In the genomic region with DNA sequence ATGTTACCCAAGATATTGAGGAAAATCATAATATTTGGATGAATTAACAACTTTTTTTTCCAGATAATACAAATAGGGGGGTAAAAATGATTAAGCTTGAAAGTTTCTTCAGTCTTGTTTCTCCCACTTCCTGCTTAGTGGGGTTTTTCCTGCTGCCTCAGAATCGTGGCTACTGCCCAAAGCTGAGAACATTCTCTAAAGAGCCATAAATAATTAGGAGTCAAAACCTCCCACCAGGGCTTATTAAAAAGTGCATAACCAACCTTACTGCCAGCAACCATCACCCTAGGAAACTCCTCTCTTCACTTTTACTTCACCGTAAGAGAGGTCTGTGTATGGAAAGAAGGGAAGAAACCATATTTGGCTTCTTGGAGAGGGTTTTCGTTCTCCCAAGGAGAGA, we compare ENCODE assay signal across 13 cellular contexts. TPM values are rescaled to one million over a fixed set of nuclear protein-coding genes. Genes with fewer than 3 reads are reported as not detected.
A peak's percentile ranks its signal among the peaks of the same experiment; 100 is the strongest.
DNase-seq lines count a peak whose midpoint lies in the region; ATAC-seq and TF ChIP-seq lines count a peak whose summit lies in the region.
"Had no signal": no experiment of that assay in that cellular context is flagged by ENCODE, and none has a peak within 500 bp of the region (broad histone marks: within the 10 kb centered on the region; RNA-seq: fewer than 3 reads in every experiment).

No MANE protein-coding gene starts in this region.

- no peak for TF ChIP-seq CTCF in OCI-LY3 (IDR thresholded peaks at IDR 0.05; ENCODE audit: low read depth, low read length)
- no peak for TF ChIP-seq CTCF in esophagus muscularis mucosa (IDR thresholded peaks at IDR 0.05)
- no peak for TF ChIP-seq CTCF in neural progenitor cell (IDR thresholded peaks at IDR 0.05)
- TF ChIP-seq CTCF in mucosa of descending colon (IDR thresholded peaks at IDR 0.05) = no peak

- intact Hi-C loops in esophagus muscularis mucosa (cut with DNase I) (no loop called here), mucosa of descending colon (cut with DNase I, micrococcal nuclease) (no loop called here)
- intact Hi-C loops in naive thymus-derived CD4-positive, alpha-beta T cell (cut with micrococcal nuclease) = no loop called here

- peak overlapping the region; percentile 92 for H3K27ac ChIP-seq in ACC112 (ENCODE audit: low read depth, low read length)
- H3K27ac ChIP-seq in OCI-LY3 (ENCODE audit: low read length) = no peak overlapping the region
- peak overlapping the region; percentile 66 to 78 (median 75) for H3K27ac ChIP-seq in esophagus muscularis mucosa (replicated peaks in 1 of 4)
- H3K27ac ChIP-seq in neural progenitor cell = no peak overlapping the region
- H3K27ac ChIP-seq in naive thymus-derived CD4-positive, alpha-beta T cell (ENCODE audit: low read depth, low read length) = no peak overlapping the region

- WGBS in esophagus muscularis mucosa = 23% methylated on average over 3 of the region's 3 CpGs

- peaks cover 2% of the 10 kb centered on the region for H3K9me3 Mint-ChIP-seq in neural progenitor cell
- no peaks in the 10 kb centered on the region for H3K9me3 Mint-ChIP-seq in stimulated activated naive CD8-positive, alpha-beta T cell treated with anti-CD3 and anti-CD28 coated beads, Interleukin-15, amount 100 ng/mL, for 72 hours
- no peaks in the 10 kb centered on the region for H3K9me3 Mint-ChIP-seq in naive thymus-derived CD4-positive, alpha-beta T cell
- H3K9me3 Mint-ChIP-seq: activated CD4-positive, alpha-beta T cell treated with anti-CD3 and anti-CD28 coated beads, Interleukin-2, amount 10 ng/mL, durations not matched to agents 7 days and 5 days; natural killer cell; stimulated activated naive CD8-positive, alpha-beta T cell treated with anti-CD3 and anti-CD28 coated beads, Interleukin-15, Interleukin-2, amounts not matched to agents 100 ng/mL and 50 ng/mL, for 24 hours had no signal

- H3K36me3 Mint-ChIP-seq in neural progenitor cell = peaks cover 30% of the 10 kb centered on the region
- H3K36me3 Mint-ChIP-seq in naive thymus-derived CD4-positive, alpha-beta T cell = peaks cover 0 to 17% (median 0%) of the 10 kb centered on the region in 5 donors
- H3K36me3 Mint-ChIP-seq: natural killer cell had no signal

- no peak for TF ChIP-seq EP300 in esophagus muscularis mucosa (IDR thresholded peaks at IDR 0.05)

- H3K9ac ChIP-seq in OCI-LY3 (ENCODE audit: low read length) = no peak overlapping the region
- H3K9ac ChIP-seq in neural progenitor cell = no peak overlapping the region

- peaks cover 42% of the 10 kb centered on the region for H3K4me1 Mint-ChIP-seq in neural progenitor cell
- H3K4me1 Mint-ChIP-seq in stimulated activated naive CD8-positive, alpha-beta T cell treated with anti-CD3 and anti-CD28 coated beads, Interleukin-15, amount 100 ng/mL, for 72 hours = no peaks in the 10 kb centered on the region
- H3K4me1 Mint-ChIP-seq in naive thymus-derived CD4-positive, alpha-beta T cell = peaks cover 0 to 18% (median 2%) of the 10 kb centered on the region in 7 donors

- H3K4me3 Mint-ChIP-seq in neural progenitor cell = no peak overlapping the region
- no peak overlapping the region for H3K4me3 Mint-ChIP-seq in stimulated activated naive CD8-positive, alpha-beta T cell treated with anti-CD3 and anti-CD28 coated beads, Interleukin-15, amount 100 ng/mL, for 72 hours
- H3K4me3 Mint-ChIP-seq in naive thymus-derived CD4-positive, alpha-beta T cell = no peak overlapping the region
- H3K4me3 Mint-ChIP-seq: activated CD4-positive, alpha-beta T cell treated with anti-CD3 and anti-CD28 coated beads, Interleukin-2, amount 10 ng/mL, durations not matched to agents 7 days and 5 days; natural killer cell; stimulated activated naive CD8-positive, alpha-beta T cell treated with anti-CD3 and anti-CD28 coated beads, Interleukin-15, Interleukin-2, amounts not matched to agents 100 ng/mL and 50 ng/mL, for 24 hours had no signal

- H3K4me2 ChIP-seq in OCI-LY3 (ENCODE audit: low read length) (peak overlapping the region; percentile 1; the same call in 1 of the 2 replicates), neural progenitor cell (no peak overlapping the region)

- H3K9me3 ChIP-seq in OCI-LY3 (ENCODE audit: insufficient read depth, low read length) (no peaks in the 10 kb centered on the region), esophagus muscularis mucosa (no peaks in the 10 kb centered on the region), neural progenitor cell (ENCODE audit: low read depth) (no peaks in the 10 kb centered on the region), mucosa of descending colon (no peaks in the 10 kb centered on the region)
- no peaks in the 10 kb centered on the region for H3K9me3 ChIP-seq in naive thymus-derived CD4-positive, alpha-beta T cell (ENCODE audit: control insufficient read depth in 2 of 3, low read length in 3 of 3)

- peak overlapping the region; percentile 88 for H3K27ac Mint-ChIP-seq in neural progenitor cell
- H3K27ac Mint-ChIP-seq in stimulated activated naive CD8-positive, alpha-beta T cell treated with anti-CD3 and anti-CD28 coated beads, Interleukin-15, amount 100 ng/mL, for 72 hours = no peak overlapping the region
- no peak overlapping the region for H3K27ac Mint-ChIP-seq in naive thymus-derived CD4-positive, alpha-beta T cell
- H3K27ac Mint-ChIP-seq: activated CD4-positive, alpha-beta T cell treated with anti-CD3 and anti-CD28 coated beads, Interleukin-2, amount 10 ng/mL, durations not matched to agents 7 days and 5 days; natural killer cell; stimulated activated naive CD8-positive, alpha-beta T cell treated with anti-CD3 and anti-CD28 coated beads, Interleukin-15, Interleukin-2, amounts not matched to agents 100 ng/mL and 50 ng/mL, for 24 hours had no signal

- H4K20me1 ChIP-seq in OCI-LY3 (ENCODE audit: insufficient read depth, low read length) (no peaks in the 10 kb centered on the region), neural progenitor cell (ENCODE audit: low read depth) (peaks cover 6% of the 10 kb centered on the region)

- CTCF ChIA-PET in naive thymus-derived CD4-positive, alpha-beta T cell (lab: Charles Lee) = interaction anchor here (0.6 kb wide), 1 partner anchor 22 kb away, joined by 3 read pairs; no protein-coding TSS in a partner anchor

- H3K36me3 ChIP-seq in ACC112 (ENCODE audit: insufficient read depth, low read length) (no peaks in the 10 kb centered on the region), OCI-LY3 (replicated peaks; ENCODE audit: low read depth, low read length) (no peaks in the 10 kb centered on the region), esophagus muscularis mucosa (peaks cover 0 to 15% (median 7%) of the 10 kb centered on the region in 4 donors), neural progenitor cell (no peaks in the 10 kb centered on the region), mucosa of descending colon (ENCODE audit: low read depth) (no peaks in the 10 kb centered on the region)
- no peaks in the 10 kb centered on the region for H3K36me3 ChIP-seq in naive thymus-derived CD4-positive, alpha-beta T cell (ENCODE audit: control insufficient read depth in 2 of 3, insufficient read depth in 3 of 3, low read length in 3 of 3)

- no peak for TF ChIP-seq POLR2A in esophagus muscularis mucosa (IDR thresholded peaks at IDR 0.05; ENCODE audit: low read depth)

- ATAC-seq in mucosa of descending colon = no peak
- no peak for ATAC-seq in stimulated activated naive CD8-positive, alpha-beta T cell treated with anti-CD3 and anti-CD28 coated beads, Interleukin-15, amount 100 ng/mL, for 72 hours
- ATAC-seq in GM18498 (IDR thresholded peaks at IDR 0.05; ENCODE audit: unreplicated experiment) = no peak
- no peak for ATAC-seq in naive thymus-derived CD4-positive, alpha-beta T cell
- ATAC-seq: natural killer cell had no signal

- H3K27me3 ChIP-seq in ACC112 (ENCODE audit: insufficient read depth, low read length) (no peaks in the 10 kb centered on the region), OCI-LY3 (ENCODE audit: low read depth, low read length) (no peaks in the 10 kb centered on the region), esophagus muscularis mucosa (no peaks in the 10 kb centered on the region), neural progenitor cell (no peaks in the 10 kb centered on the region)
- no peaks in the 10 kb centered on the region for H3K27me3 ChIP-seq in naive thymus-derived CD4-positive, alpha-beta T cell (ENCODE audit: control insufficient read depth in 2 of 2, insufficient read depth in 2 of 2, low read length in 2 of 2)

- no peak for DNase-seq in esophagus muscularis mucosa (ENCODE audit: extremely low spot score)
- no peak for DNase-seq in neural progenitor cell (ENCODE audit: low spot score)
- DNase-seq in mucosa of descending colon = no peak
- DNase-seq in stimulated activated naive CD8-positive, alpha-beta T cell treated with anti-CD3 and anti-CD28 coated beads, Interleukin-15, amount 100 ng/mL, for 72 hours = no peak
- no peak for DNase-seq in naive thymus-derived CD4-positive, alpha-beta T cell
- DNase-seq: activated CD4-positive, alpha-beta T cell treated with anti-CD3 and anti-CD28 coated beads, Interleukin-2, amount 10 ng/mL, durations not matched to agents 7 days and 5 days; activated gamma-delta T cell treated with Interleukin-2 at 50 U/mL for 16 hours; effector memory CD4-positive, alpha-beta T cell; natural killer cell had no signal

- H3K4me3 ChIP-seq in ACC112 (ENCODE audit: low read depth, low read length) (no peak overlapping the region), OCI-LY3 (ENCODE audit: low read length) (no peak overlapping the region), esophagus muscularis mucosa (no peak overlapping the region), neural progenitor cell (no peak overlapping the region), mucosa of descending colon (no peak overlapping the region)
- no peak overlapping the region for H3K4me3 ChIP-seq in naive thymus-derived CD4-positive, alpha-beta T cell (ENCODE audit: low read length)

- H3K4me1 ChIP-seq in ACC112 (ENCODE audit: control insufficient read depth, insufficient read depth, low read length, unreplicated experiment) (peaks cover 21% of the 10 kb centered on the region), OCI-LY3 (ENCODE audit: low read length) (peaks cover 30% of the 10 kb centered on the region), esophagus muscularis mucosa (peaks cover 23 to 40% (median 37%) of the 10 kb centered on the region in 4 donors), neural progenitor cell (peaks cover 20% of the 10 kb centered on the region), mucosa of descending colon (ENCODE audit: low read depth) (peaks cover 7% of the 10 kb centered on the region)
- H3K4me1 ChIP-seq in naive thymus-derived CD4-positive, alpha-beta T cell (ENCODE audit: control insufficient read depth in 2 of 2, insufficient read depth in 2 of 2, low read length in 2 of 2) = no peaks in the 10 kb centered on the region

- no peaks in the 10 kb centered on the region for H3K27me3 Mint-ChIP-seq in neural progenitor cell (ENCODE audit: insufficient read depth, low read depth)
- H3K27me3 Mint-ChIP-seq in stimulated activated naive CD8-positive, alpha-beta T cell treated with anti-CD3 and anti-CD28 coated beads, Interleukin-15, amount 100 ng/mL, for 72 hours = no peaks in the 10 kb centered on the region
- peaks cover 0 to 4% (median 0%) of the 10 kb centered on the region in 5 donors for H3K27me3 Mint-ChIP-seq in naive thymus-derived CD4-positive, alpha-beta T cell
- H3K27me3 Mint-ChIP-seq: activated CD4-positive, alpha-beta T cell treated with anti-CD3 and anti-CD28 coated beads, Interleukin-2, amount 10 ng/mL, durations not matched to agents 7 days and 5 days had no signal

- H3F3A ChIP-seq in neural progenitor cell (ENCODE audit: low read depth) = peaks cover 5% of the 10 kb centered on the region

- H2AFZ ChIP-seq in ACC112 (ENCODE audit: low read length, unreplicated experiment) = no peak overlapping the region
- H2AFZ ChIP-seq in OCI-LY3 (ENCODE audit: low read depth, low read length) = no peak overlapping the region
- no peak overlapping the region for H2AFZ ChIP-seq in neural progenitor cell (replicated peaks)

- H3K79me2 ChIP-seq in ACC112 (ENCODE audit: control insufficient read depth, insufficient read depth, low read length, unreplicated experiment) = no peaks in the 10 kb centered on the region
- no peaks in the 10 kb centered on the region for H3K79me2 ChIP-seq in OCI-LY3 (ENCODE audit: low read length)
- H3K79me2 ChIP-seq in neural progenitor cell (ENCODE audit: low read depth) = no peaks in the 10 kb centered on the region

- POLR2A ChIA-PET in naive thymus-derived CD4-positive, alpha-beta T cell (lab: Charles Lee) = no interaction called here

RNA-seq across cellular contexts. Expression of a gene that starts 9.0 kb away (rescaled TPM):
- total RNA-seq in esophagus muscularis mucosa (10 to 100 TPM in 2 of 4 donors, 1 to 10 TPM in 2; 5.2 to 11.5 (median 8.5) TPM), neural progenitor cell (ENCODE audit: low replicate concordance) (10.7 and 13.2 TPM in 2 replicates), mucosa of descending colon (1 to 10 TPM in 2 of 3 donors, under 1 TPM in 1; 0.43 to 5.5 (median 1.1) TPM)
- under 1 TPM; 0.10 to 0.65 (median 0.24) TPM for total RNA-seq in naive thymus-derived CD4-positive, alpha-beta T cell
- polyA plus RNA-seq in naive thymus-derived CD4-positive, alpha-beta T cell = under 1 TPM; 0.30 to 0.53 TPM

Comparison
In these comparisons a context has a peak if more than half of its experiments do, and no peak if none do; other contexts are left out.
1. H3K27ac ChIP-seq: peak in ACC112 (single experiment) and esophagus muscularis mucosa (4 of 4); none in OCI-LY3 (single experiment), neural progenitor cell (single experiment) and naive thymus-derived CD4-positive, alpha-beta T cell (single experiment).